In the genomic region with DNA sequence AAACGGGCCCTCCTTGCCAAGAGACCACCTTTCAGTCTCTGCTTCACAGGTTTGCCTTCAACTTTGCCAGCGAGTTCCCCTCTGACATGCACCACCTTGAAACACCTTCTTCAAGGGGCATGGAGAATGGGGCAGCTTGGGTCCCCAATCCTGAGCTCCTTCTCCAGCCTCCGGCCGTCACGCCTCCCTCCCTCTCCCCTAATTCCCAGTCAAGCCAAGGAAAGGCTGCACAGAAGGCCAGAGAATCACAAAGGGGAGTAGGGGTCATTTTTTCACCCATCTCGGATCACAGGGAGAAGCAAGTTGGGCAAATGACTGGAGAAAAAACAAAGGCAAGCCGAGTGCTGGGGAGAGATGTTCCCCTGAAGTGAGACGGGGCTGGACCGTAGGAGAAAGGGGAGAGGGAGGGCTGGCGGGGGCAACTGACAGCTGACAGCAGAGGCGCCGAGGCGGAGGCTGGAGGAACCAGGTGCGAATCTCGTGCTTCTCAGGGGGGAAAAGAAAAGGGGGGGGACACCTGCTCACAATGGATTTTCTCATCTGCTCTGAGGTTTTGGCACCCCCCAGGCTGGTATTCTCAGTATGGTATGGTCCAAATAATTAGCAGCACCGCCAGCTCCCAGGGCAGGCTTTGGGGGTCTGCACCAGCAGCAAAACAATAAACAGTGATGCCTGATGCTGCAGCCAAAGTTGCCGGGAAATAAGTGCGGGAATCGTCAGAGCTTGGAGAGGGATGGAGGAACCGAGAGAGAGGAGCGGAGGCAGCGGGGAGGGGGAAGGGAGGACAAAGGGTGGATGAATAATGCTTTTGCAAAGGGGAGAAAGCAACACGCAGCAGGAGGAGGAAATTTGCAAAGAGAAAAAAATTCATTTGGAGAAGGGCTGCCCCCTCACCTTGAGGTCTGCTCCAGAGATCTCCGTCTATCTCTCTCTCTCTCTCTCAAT, we compare ENCODE assay signal across 8 cellular contexts. TPM values are rescaled to one million over a fixed set of nuclear protein-coding genes. Genes with fewer than 3 reads are reported as not detected.
DNase-seq lines count a peak whose midpoint lies in the region; ATAC-seq and TF ChIP-seq lines count a peak whose summit lies in the region.

No MANE protein-coding gene starts in this region.

- peak overlapping the region; percentile 91 for H3K27ac Mint-ChIP-seq in CD8-positive, alpha-beta T cell
- peak overlapping the region in 1 of 2 donors; percentile 18 for H3K27ac Mint-ChIP-seq in natural killer cell treated with Interleukin-12 subunit alpha and Interleukin-12 subunit beta and Interleukin-15 and Interleukin-18, amount 100 ng/mL, for 72 hours

- peak overlapping the region; percentile 86 for H3K4me3 Mint-ChIP-seq in CD8-positive, alpha-beta T cell
- peak overlapping the region; percentile 82 for H3K4me3 Mint-ChIP-seq in natural killer cell treated with Interleukin-12 subunit alpha and Interleukin-12 subunit beta and Interleukin-15 and Interleukin-18, amount 100 ng/mL, for 72 hours

- intact Hi-C loops in CD8-positive, alpha-beta T cell (cut with DNase I, micrococcal nuclease): loop anchor here (1.0 to 10.0 kb wide), 5 partner anchors 8 to 224 kb away; a partner anchor contains a TSS
- intact Hi-C loops in prostate gland (cut with DNase I): loop anchor here (10.0 kb wide), 2 partner anchors 154 to 194 kb away; no protein-coding TSS in a partner anchor

- H3K4me3 ChIP-seq in CD8-positive, alpha-beta T cell (ENCODE audit: low read depth, low read length): peak overlapping the region; percentile 78
- H3K4me3 ChIP-seq in NT2/D1 (ENCODE audit: insufficient read length, low read depth) (no peak overlapping the region), coronary artery (peak overlapping the region; percentile 53), prostate gland (peak overlapping the region in 1 of 2 donors; percentile 26)

- peaks cover 43% of the 10 kb centered on the region for H3K27me3 Mint-ChIP-seq in CD8-positive, alpha-beta T cell (ENCODE audit: low read depth)
- H3K27me3 Mint-ChIP-seq in natural killer cell treated with Interleukin-12 subunit alpha and Interleukin-12 subunit beta and Interleukin-15 and Interleukin-18, amount 100 ng/mL, for 72 hours: peaks cover 30 to 33% of the 10 kb centered on the region in 2 donors

- no peaks in the 10 kb centered on the region for H3K9me3 ChIP-seq in CD8-positive, alpha-beta T cell (ENCODE audit: low read length)
- H3K9me3 ChIP-seq in NT2/D1 (ENCODE audit: insufficient read depth, low read length): no peaks in the 10 kb centered on the region
- H3K9me3 ChIP-seq in prostate gland: no peaks in the 10 kb centered on the region

- peak overlapping the region; percentile 67 for H3K9ac ChIP-seq in NT2/D1 (ENCODE audit: insufficient read length, low read depth)

- WGBS in prostate gland: 1% methylated on average over 24 of the region's 24 CpGs

- H3K27ac ChIP-seq in CD8-positive, alpha-beta T cell (ENCODE audit: low read depth, low read length): peak overlapping the region; percentile 41
- H3K27ac ChIP-seq in coronary artery: peak overlapping the region in 1 of 2 donors; percentile 40
- no peak overlapping the region for H3K27ac ChIP-seq in prostate gland

- POLR2A ChIA-PET in CD8-positive, alpha-beta T cell (lab: Charles Lee): interaction anchor here (0.6 to 2.0 kb wide), 6 partner anchors 9 to 144 kb away, joined by 3 to 7 read pairs (median 4); a partner anchor contains a TSS

- no peaks in the 10 kb centered on the region for H3K36me3 ChIP-seq in CD8-positive, alpha-beta T cell (ENCODE audit: insufficient read depth, low read length)
- peaks cover 20% of the 10 kb centered on the region for H3K36me3 ChIP-seq in NT2/D1 (ENCODE audit: insufficient read depth, insufficient read length, low read length)
- no peaks in the 10 kb centered on the region for H3K36me3 ChIP-seq in prostate gland

- H3K9me3 Mint-ChIP-seq in CD8-positive, alpha-beta T cell: no peaks in the 10 kb centered on the region
- no peaks in the 10 kb centered on the region for H3K9me3 Mint-ChIP-seq in natural killer cell treated with Interleukin-12 subunit alpha and Interleukin-12 subunit beta and Interleukin-15 and Interleukin-18, amount 100 ng/mL, for 72 hours

- no peaks in the 10 kb centered on the region for H3K27me3 ChIP-seq in CD8-positive, alpha-beta T cell (ENCODE audit: insufficient read depth, low read length)
- H3K27me3 ChIP-seq in NT2/D1 (ENCODE audit: insufficient read depth, insufficient read length) (no peaks in the 10 kb centered on the region), prostate gland (replicated peaks; ENCODE audit: insufficient read depth) (peaks cover 5% of the 10 kb centered on the region)

- H3K4me1 Mint-ChIP-seq in CD8-positive, alpha-beta T cell (ENCODE audit: low read depth): peaks cover 53% of the 10 kb centered on the region
- peaks cover 30 to 46% of the 10 kb centered on the region in 2 donors for H3K4me1 Mint-ChIP-seq in natural killer cell treated with Interleukin-12 subunit alpha and Interleukin-12 subunit beta and Interleukin-15 and Interleukin-18, amount 100 ng/mL, for 72 hours (ENCODE audit: low read depth in 2 of 2)

- H3K4me1 ChIP-seq in CD8-positive, alpha-beta T cell (ENCODE audit: insufficient read depth, low read length): peaks cover 19% of the 10 kb centered on the region
- H3K4me1 ChIP-seq in NT2/D1 (ENCODE audit: insufficient read depth, insufficient read length) (peaks cover 31% of the 10 kb centered on the region), prostate gland (replicated peaks) (peaks cover 8% of the 10 kb centered on the region)

- no peak for TF ChIP-seq CTCF in CD8-positive, alpha-beta T cell (IDR thresholded peaks at IDR 0.05)
- TF ChIP-seq CTCF in coronary artery (IDR thresholded peaks at IDR 0.05): no peak
- no peak for TF ChIP-seq CTCF in prostate gland (IDR thresholded peaks at IDR 0.05)

- no peaks in the 10 kb centered on the region for H3K36me3 Mint-ChIP-seq in CD8-positive, alpha-beta T cell
- no peaks in the 10 kb centered on the region for H3K36me3 Mint-ChIP-seq in natural killer cell treated with Interleukin-12 subunit alpha and Interleukin-12 subunit beta and Interleukin-15 and Interleukin-18, amount 100 ng/mL, for 72 hours

- no peak for TF ChIP-seq POLR2A in prostate gland (IDR thresholded peaks at IDR 0.05)

- CTCF ChIA-PET in CD8-positive, alpha-beta T cell (lab: Charles Lee): interaction anchor here (0.9 to 2.1 kb wide), 7 partner anchors 8 to 875 kb away, joined by 3 to 7 read pairs (median 4); a partner anchor contains a TSS

- peak; percentile 24 for ATAC-seq in CD8-positive, alpha-beta T cell
- no peak for ATAC-seq in natural killer cell treated with Interleukin-12 subunit alpha and Interleukin-12 subunit beta and Interleukin-15 and Interleukin-18, amount 100 ng/mL, for 72 hours
- no peak for ATAC-seq in HG03521 (IDR thresholded peaks at IDR 0.05; ENCODE audit: unreplicated experiment)
- ATAC-seq in HG03139 (IDR thresholded peaks at IDR 0.05; ENCODE audit: unreplicated experiment): no peak
- no peak for ATAC-seq in GM18502 (IDR thresholded peaks at IDR 0.05; ENCODE audit: poor library complexity, unreplicated experiment)

- DNase-seq in CD8-positive, alpha-beta T cell: peak in 2 of 7 experiments; percentile 30 to 47
- peak; percentile 76 for DNase-seq in NT2/D1 (ENCODE audit: low read depth, low spot score)
- no peak for DNase-seq in coronary artery (ENCODE audit: low spot score)
- DNase-seq in natural killer cell treated with Interleukin-12 subunit alpha and Interleukin-12 subunit beta and Interleukin-15 and Interleukin-18, amount 100 ng/mL, for 72 hours (ENCODE audit: low spot score): no peak
- DNase-seq in prostate gland (ENCODE audit: low spot score): no peak

RNA-seq across cellular contexts. Expression of a gene that starts 0.6 kb away (rescaled TPM):
- 1 to 10 TPM; 7.2 to 7.9 TPM for total RNA-seq in CD8-positive, alpha-beta T cell
- not detected for total RNA-seq in natural killer cell treated with Interleukin-12 subunit alpha and Interleukin-12 subunit beta and Interleukin-15 and Interleukin-18, amount 100 ng/mL, for 72 hours
- total RNA-seq in prostate gland: 1 to 10 TPM in 1 of 2 donors, under 1 TPM in 1; 0.46 to 3.6 TPM

RNA-seq across cellular contexts. Expression of a gene that starts 8.5 kb away (rescaled TPM):
- total RNA-seq in CD8-positive, alpha-beta T cell: 10 to 100 TPM; 22.7 to 27.1 TPM
- 10 to 100 TPM; 16.5 to 23.0 TPM for total RNA-seq in natural killer cell treated with Interleukin-12 subunit alpha and Interleukin-12 subunit beta and Interleukin-15 and Interleukin-18, amount 100 ng/mL, for 72 hours
- 10 to 100 TPM in 1 of 2 donors, 1 to 10 TPM in 1; 9.3 to 11.0 TPM for total RNA-seq in prostate gland

RNA-seq across cellular contexts. Expression of a gene that starts 18.9 kb away (rescaled TPM):
- total RNA-seq in CD8-positive, alpha-beta T cell: 10 to 100 TPM; 65.0 to 66.7 TPM
- 10 to 100 TPM; 66.2 to 91.9 TPM for total RNA-seq in natural killer cell treated with Interleukin-12 subunit alpha and Interleukin-12 subunit beta and Interleukin-15 and Interleukin-18, amount 100 ng/mL, for 72 hours
- 10 to 100 TPM; 65.4 to 69.9 TPM for total RNA-seq in prostate gland

RNA-seq across cellular contexts. Expression of a gene that starts 51.6 kb away (rescaled TPM):
- not detected for total RNA-seq in CD8-positive, alpha-beta T cell
- total RNA-seq in natural killer cell treated with Interleukin-12 subunit alpha and Interleukin-12 subunit beta and Interleukin-15 and Interleukin-18, amount 100 ng/mL, for 72 hours: not detected
- total RNA-seq in prostate gland: 100 to 1,000 TPM in 1 of 2 donors, 10 to 100 TPM in 1; 88.7 to 205 TPM
